1 cellular context compared by ENCODE assay signal in the genomic region with DNA sequence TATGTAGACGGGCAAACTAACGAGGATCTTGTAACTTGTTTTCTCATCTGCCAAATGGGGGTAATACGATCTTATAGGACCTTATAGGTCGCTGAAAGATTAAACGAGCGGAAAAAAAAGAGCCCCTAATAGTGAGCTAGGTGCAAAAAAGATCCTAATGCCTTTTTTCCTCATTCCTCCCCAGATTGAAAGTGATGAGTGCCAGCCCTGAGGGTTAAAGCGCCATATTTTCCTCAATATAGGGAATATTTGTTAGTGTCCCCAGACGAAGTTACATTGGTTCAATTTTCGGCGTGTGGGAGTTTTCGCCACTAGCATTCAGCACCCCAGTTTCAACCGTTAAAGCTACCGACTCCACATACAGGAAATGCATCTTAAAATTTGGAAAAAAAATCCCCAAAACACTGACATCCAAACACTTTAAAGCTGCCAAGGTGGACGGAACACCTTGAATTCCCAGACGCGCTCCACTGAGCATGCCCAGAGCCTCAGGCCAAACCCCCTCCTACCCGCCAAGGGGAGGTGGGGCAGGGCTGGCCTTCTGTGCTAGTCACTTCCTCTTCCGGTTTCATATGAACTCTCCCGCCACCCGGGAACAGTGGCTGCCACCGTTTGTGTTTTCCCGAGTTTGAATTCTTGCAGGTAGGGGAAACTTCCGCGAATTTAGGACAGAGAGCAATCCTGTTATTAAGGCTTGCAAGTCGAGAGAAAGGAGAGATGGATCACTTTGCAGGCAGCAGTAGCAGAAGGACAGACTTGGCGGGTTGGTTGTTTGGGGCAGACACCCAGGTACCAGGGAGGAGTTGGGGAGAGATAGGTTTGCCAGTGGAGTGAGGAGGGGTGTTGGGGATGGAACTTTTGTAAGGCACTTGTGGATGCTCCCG.
TF ChIP-seq lines count a peak whose summit lies in the region.

PRIM2 (plus strand) TSS at position 571 of the 884 bp plus-strand sequence. CDS start 816 bp downstream, outside the sequence.

TF ChIP-seq in K562, 482 proteins besides CTCF, POLR2A, EP300 and RAD21 (continued from another document and continues in another):
- no peak for TF ChIP-seq ZNF318 (IDR thresholded peaks at IDR 0.05; ENCODE audit: borderline replicate concordance in 1 of 2, low read depth in 1 of 2)
- no peak for TF ChIP-seq ZNF407 (IDR thresholded peaks at IDR 0.05; ENCODE audit: low read depth)
- TF ChIP-seq, protein P1, sequence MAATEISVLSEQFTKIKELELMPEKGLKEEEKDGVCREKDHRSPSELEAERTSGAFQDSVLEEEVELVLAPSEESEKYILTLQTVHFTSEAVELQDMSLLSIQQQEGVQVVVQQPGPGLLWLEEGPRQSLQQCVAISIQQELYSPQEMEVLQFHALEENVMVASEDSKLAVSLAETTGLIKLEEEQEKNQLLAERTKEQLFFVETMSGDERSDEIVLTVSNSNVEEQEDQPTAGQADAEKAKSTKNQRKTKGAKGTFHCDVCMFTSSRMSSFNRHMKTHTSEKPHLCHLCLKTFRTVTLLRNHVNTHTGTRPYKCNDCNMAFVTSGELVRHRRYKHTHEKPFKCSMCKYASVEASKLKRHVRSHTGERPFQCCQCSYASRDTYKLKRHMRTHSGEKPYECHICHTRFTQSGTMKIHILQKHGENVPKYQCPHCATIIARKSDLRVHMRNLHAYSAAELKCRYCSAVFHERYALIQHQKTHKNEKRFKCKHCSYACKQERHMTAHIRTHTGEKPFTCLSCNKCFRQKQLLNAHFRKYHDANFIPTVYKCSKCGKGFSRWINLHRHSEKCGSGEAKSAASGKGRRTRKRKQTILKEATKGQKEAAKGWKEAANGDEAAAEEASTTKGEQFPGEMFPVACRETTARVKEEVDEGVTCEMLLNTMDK (IDR thresholded peaks at IDR 0.05; ENCODE audit: borderline replicate concordance, insufficient read depth, low read depth, low read length, poor library complexity, severe bottlenecking): no peak
- TF ChIP-seq PHB (CRISPR knock-in tag; IDR thresholded peaks at IDR 0.05): no peak
- TF ChIP-seq NFIC (IDR thresholded peaks at IDR 0.05): peak; percentile 36; the same call in 1 of the 2 replicates
- peak; percentile 85 for TF ChIP-seq GABPB1 (CRISPR knock-in tag; IDR thresholded peaks at IDR 0.05)
- no peak; a peak in 1 of 4 replicates for TF ChIP-seq ZNF639 (CRISPR knock-in tag; conservative IDR thresholded peaks at IDR 0.05 in 1 of 2, IDR thresholded peaks at IDR 0.05 in 1 of 2)
- TF ChIP-seq ASH1L (IDR thresholded peaks at IDR 0.05; ENCODE audit: borderline replicate concordance, low read depth, partially characterized antibody): peak; percentile 48
- TF ChIP-seq SOX6 (IDR thresholded peaks at IDR 0.05): no peak
- no peak for TF ChIP-seq SREBF1 (IDR thresholded peaks at IDR 0.05; ENCODE audit: borderline replicate concordance, low read depth, low read length)
- TF ChIP-seq HNRNPL (IDR thresholded peaks at IDR 0.05; ENCODE audit: low read depth, low read length): no peak
- peak; percentile 88 for TF ChIP-seq POLR2B (IDR thresholded peaks at IDR 0.05; ENCODE audit: low read depth, partially characterized antibody)
- peak; percentile 37 to 62; a peak in 1 of 4 replicates for TF ChIP-seq FOXK2 (conservative IDR thresholded peaks at IDR 0.05 in 1 of 2, IDR thresholded peaks at IDR 0.05 in 1 of 2; ENCODE audit: low read depth in 2 of 2)
- peak; percentile 54 for TF ChIP-seq MEIS2 (IDR thresholded peaks at IDR 0.05; ENCODE audit: partially characterized antibody)
- no peak for TF ChIP-seq ZHX1 (conservative IDR thresholded peaks at IDR 0.05; ENCODE audit: low read length)
- TF ChIP-seq, protein P2, sequence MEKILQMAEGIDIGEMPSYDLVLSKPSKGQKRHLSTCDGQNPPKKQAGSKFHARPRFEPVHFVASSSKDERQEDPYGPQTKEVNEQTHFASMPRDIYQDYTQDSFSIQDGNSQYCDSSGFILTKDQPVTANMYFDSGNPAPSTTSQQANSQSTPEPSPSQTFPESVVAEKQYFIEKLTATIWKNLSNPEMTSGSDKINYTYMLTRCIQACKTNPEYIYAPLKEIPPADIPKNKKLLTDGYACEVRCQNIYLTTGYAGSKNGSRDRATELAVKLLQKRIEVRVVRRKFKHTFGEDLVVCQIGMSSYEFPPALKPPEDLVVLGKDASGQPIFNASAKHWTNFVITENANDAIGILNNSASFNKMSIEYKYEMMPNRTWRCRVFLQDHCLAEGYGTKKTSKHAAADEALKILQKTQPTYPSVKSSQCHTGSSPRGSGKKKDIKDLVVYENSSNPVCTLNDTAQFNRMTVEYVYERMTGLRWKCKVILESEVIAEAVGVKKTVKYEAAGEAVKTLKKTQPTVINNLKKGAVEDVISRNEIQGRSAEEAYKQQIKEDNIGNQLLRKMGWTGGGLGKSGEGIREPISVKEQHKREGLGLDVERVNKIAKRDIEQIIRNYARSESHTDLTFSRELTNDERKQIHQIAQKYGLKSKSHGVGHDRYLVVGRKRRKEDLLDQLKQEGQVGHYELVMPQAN (IDR thresholded peaks at IDR 0.05; ENCODE audit: borderline replicate concordance): peak; percentile 79
- TF ChIP-seq RBM14 (IDR thresholded peaks at IDR 0.05; ENCODE audit: borderline replicate concordance, insufficient read depth, low read depth, low read length): no peak
- TF ChIP-seq TOE1 (IDR thresholded peaks at IDR 0.05; ENCODE audit: borderline replicate concordance): peak; percentile 44; the same call in 1 of the 2 replicates
- TF ChIP-seq TOE1 (CRISPR knock-in tag; IDR thresholded peaks at IDR 0.05; ENCODE audit: borderline replicate concordance, low read depth): no peak
- no peak; the same call in 1 of the 2 replicates for TF ChIP-seq SMAD4 (CRISPR knock-in tag; conservative IDR thresholded peaks at IDR 0.05)
